In genomic region chr12:44794867-44795266, GRCh38 we compare ENCODE assay signal across 33 cellular contexts.
"Had no signal": no experiment of that assay in that cellular context is flagged by ENCODE, and none has a peak within 500 bp of the region (broad histone marks: within the 10 kb centered on the region; RNA-seq: fewer than 3 reads in every experiment).

No MANE protein-coding gene starts in this region.

- H3K4me1 Mint-ChIP-seq: activated B cell treated with CpG ODN at 0.5 μM for 24 hours; activated CD4-positive, alpha-beta T cell treated with anti-CD3 and anti-CD28 coated beads, Interleukin-2, amount 10 ng/mL, durations not matched to agents 24 days and 14 days; activated naive CD4-positive, alpha-beta T cell treated with anti-CD3 and anti-CD28 coated beads, Interleukin-2, amount 10 ng/mL, durations not matched to agents 7 days and 5 days had no signal

- H3K36me3 ChIP-seq: adrenal gland, brain microvascular endothelial cell, breast epithelium had no signal

- H3K9me3 ChIP-seq: adrenal gland, body of pancreas, breast epithelium had no signal

- H3K4me1 ChIP-seq: adrenal gland, body of pancreas, breast epithelium had no signal

- H3K9me3 Mint-ChIP-seq: activated CD4-positive, alpha-beta memory T cell treated with anti-CD3 and anti-CD28 coated beads for 36 hours; activated CD4-positive, alpha-beta T cell treated with anti-CD3 and anti-CD28 coated beads, Interleukin-2, amount 10 ng/mL, durations not matched to agents 24 days and 14 days; activated naive CD4-positive, alpha-beta T cell treated with anti-CD3 and anti-CD28 coated beads, Interleukin-2, amount 10 ng/mL, durations not matched to agents 7 days and 5 days; activated T-cell treated with anti-CD3 and anti-CD28 coated beads, Interleukin-2, amount 50 U/mL, for 4 hours; activated T-helper 1 cell treated with anti-CD3 and anti-CD28 coated beads, Interleukin-12 subunit alpha, Interleukin-12 subunit beta, Interleukin-2, Interleukin-4 antibody, amounts not matched to agents 30 ng/mL and 10 ng/mL and 1 ng/mL, durations not matched to agents 14 hours and 24 hours and 36 hours; T-helper 1 cell treated with Interleukin-12 subunit alpha and Interleukin-12 subunit beta and Interleukin-4 antibody, amounts not matched to agents 30 μg/mL and 1 μg/mL, for 36 hours; T-helper 2 cell treated with Interferon-gamma antibody and Interleukin-4, amounts not matched to agents 5 μg/mL and 100 μg/mL, for 36 hours had no signal

- DNase-seq: activated B cell treated with CpG ODN at 0.5 μM for 24 hours; activated CD4-positive, alpha-beta memory T cell treated with anti-CD3 and anti-CD28 coated beads for 36 hours; activated CD4-positive, alpha-beta T cell treated with anti-CD3 and anti-CD28 coated beads for 4 hours; activated CD4-positive, alpha-beta T cell treated with anti-CD3 and anti-CD28 coated beads, Interleukin-2, amount 10 ng/mL, durations not matched to agents 24 days and 14 days; activated CD4-positive, alpha-beta T cell treated with anti-CD3 and anti-CD28 coated beads, Interleukin-2, amount 50 U/mL, for 1 hour; activated CD4-positive, alpha-beta T cell treated with anti-CD3 and anti-CD28 coated beads, Interleukin-2, amount 50 U/mL, for 4 hours; activated CD4-positive, CD25-positive, alpha-beta regulatory T cell treated with anti-CD3 and anti-CD28 coated beads, Interleukin-2, amount 50 U/mL, for 72 hours; activated CD8-positive, alpha-beta memory T cell treated with anti-CD3 and anti-CD28 coated beads, Interleukin-2, amount 50 U/mL, for 4 hours; activated CD8-positive, alpha-beta T cell treated with anti-CD3 and anti-CD28 coated beads for 36 hours; activated effector memory CD4-positive, alpha-beta T cell treated with anti-CD3 and anti-CD28 coated beads, Interleukin-2, amount 50 U/mL, for 16 hours; activated gamma-delta T cell treated with Interleukin-2 at 50 U/mL for 16 hours; activated naive CD4-positive, alpha-beta T cell; activated naive CD4-positive, alpha-beta T cell treated with anti-CD3 and anti-CD28 coated beads, Interleukin-2, amount 10 ng/mL, durations not matched to agents 7 days and 5 days; activated T-cell treated with anti-CD3 and anti-CD28 coated beads for 4 hours; activated T-cell treated with anti-CD3 and anti-CD28 coated beads, Interleukin-2, amount 50 U/mL, for 1 hour; activated T-cell treated with anti-CD3 and anti-CD28 coated beads, Interleukin-2, amount 50 U/mL, for 4 hours; activated T-cell treated with anti-CD3 and anti-CD28 coated beads, Interleukin-2, amount 50 U/mL, for 72 hours; adrenal gland; amniotic stem cell; aorta; body of pancreas; brain microvascular endothelial cell; central memory CD4-positive, alpha-beta T cell; T-helper 1 cell; T-helper 2 cell; T-helper 9 cell had no signal

- H3K27me3 ChIP-seq: adrenal gland, body of pancreas, brain microvascular endothelial cell, breast epithelium had no signal

- H3K27ac ChIP-seq: adrenal gland, body of pancreas, brain microvascular endothelial cell, breast epithelium, VCaP had no signal

- ATAC-seq: activated CD8-positive, alpha-beta T cell treated with anti-CD3 and anti-CD28 coated beads for 36 hours; activated naive CD4-positive, alpha-beta T cell treated with anti-CD3 and anti-CD28 coated beads, Interleukin-2, amount 50 U/mL, for 72 hours; activated T-cell treated with anti-CD3 and anti-CD28 coated beads, Interleukin-2, amount 50 U/mL, for 4 hours; activated T-cell treated with anti-CD3 and anti-CD28 coated beads, Interleukin-2, amount 50 U/mL, for 72 hours; activated T-helper 17 cell treated with anti-CD3 and anti-CD28 coated beads, Interleukin-2, amount 50 U/mL, for 72 hours; body of pancreas had no signal

- H3K27ac Mint-ChIP-seq: activated B cell treated with CpG ODN at 0.5 μM for 24 hours; activated CD4-positive, alpha-beta memory T cell treated with anti-CD3 and anti-CD28 coated beads for 36 hours; activated CD4-positive, alpha-beta T cell treated with anti-CD3 and anti-CD28 coated beads, Interleukin-2, amount 10 ng/mL, durations not matched to agents 24 days and 14 days; activated naive CD4-positive, alpha-beta T cell treated with anti-CD3 and anti-CD28 coated beads, Interleukin-2, amount 50 U/mL, for 72 hours; activated T-cell treated with anti-CD3 and anti-CD28 coated beads, Interleukin-2, amount 50 U/mL, for 72 hours; activated T-helper 1 cell treated with anti-CD3 and anti-CD28 coated beads, Interleukin-12 subunit alpha, Interleukin-12 subunit beta, Interleukin-2, Interleukin-4 antibody, amounts not matched to agents 30 ng/mL and 10 ng/mL and 1 ng/mL, durations not matched to agents 14 hours and 24 hours and 36 hours; activated T-helper 17 cell treated with anti-CD3 and anti-CD28 coated beads, Interleukin-2, amount 50 U/mL, for 72 hours; T-helper 1 cell treated with Interleukin-12 subunit alpha and Interleukin-12 subunit beta and Interleukin-4 antibody, amounts not matched to agents 30 μg/mL and 1 μg/mL, for 36 hours; T-helper 2 cell treated with Interferon-gamma antibody and Interleukin-4, amounts not matched to agents 5 μg/mL and 100 μg/mL, for 36 hours had no signal

- H3K27me3 Mint-ChIP-seq: activated CD4-positive, alpha-beta memory T cell treated with anti-CD3 and anti-CD28 coated beads for 36 hours; activated CD4-positive, alpha-beta T cell treated with anti-CD3 and anti-CD28 coated beads, Interleukin-2, amount 10 ng/mL, durations not matched to agents 24 days and 14 days; activated CD8-positive, alpha-beta T cell treated with anti-CD3 and anti-CD28 coated beads for 36 hours; activated naive CD4-positive, alpha-beta T cell treated with anti-CD3 and anti-CD28 coated beads, Interleukin-2, amount 10 ng/mL, durations not matched to agents 7 days and 5 days; activated T-helper 17 cell treated with anti-CD3 and anti-CD28 coated beads, Interleukin-2, amount 50 U/mL, for 72 hours had no signal

- H3K4me3 Mint-ChIP-seq: activated B cell treated with CpG ODN at 0.5 μM for 24 hours; activated CD4-positive, alpha-beta memory T cell treated with anti-CD3 and anti-CD28 coated beads for 36 hours; activated CD4-positive, alpha-beta T cell treated with anti-CD3 and anti-CD28 coated beads, Interleukin-2, amount 10 ng/mL, durations not matched to agents 24 days and 14 days; activated CD8-positive, alpha-beta T cell treated with anti-CD3 and anti-CD28 coated beads for 36 hours; activated naive CD4-positive, alpha-beta T cell treated with anti-CD3 and anti-CD28 coated beads, Interleukin-2, amount 10 ng/mL, durations not matched to agents 7 days and 5 days; activated T-cell treated with anti-CD3 and anti-CD28 coated beads, Interleukin-2, amount 50 U/mL, for 4 hours; activated T-cell treated with anti-CD3 and anti-CD28 coated beads, Interleukin-2, amount 50 U/mL, for 72 hours; activated T-helper 1 cell treated with anti-CD3 and anti-CD28 coated beads, Interleukin-12 subunit alpha, Interleukin-12 subunit beta, Interleukin-2, Interleukin-4 antibody, amounts not matched to agents 30 ng/mL and 10 ng/mL and 1 ng/mL, durations not matched to agents 14 hours and 24 hours and 36 hours; activated T-helper 17 cell treated with anti-CD3 and anti-CD28 coated beads, Interleukin-2, amount 50 U/mL, for 72 hours; T-helper 1 cell treated with Interleukin-12 subunit alpha and Interleukin-12 subunit beta and Interleukin-4 antibody, amounts not matched to agents 30 μg/mL and 1 μg/mL, for 36 hours; T-helper 2 cell treated with Interferon-gamma antibody and Interleukin-4, amounts not matched to agents 5 μg/mL and 100 μg/mL, for 36 hours had no signal

- H3K4me3 ChIP-seq: adrenal gland, body of pancreas, breast epithelium had no signal
